Comparison of ENCODE assay signal across 8 cellular contexts in genomic region chr21:43645414-43645891, GRCh38. TPM values are rescaled to one million over a fixed set of nuclear protein-coding genes. Genes with fewer than 3 reads are reported as not detected.
DNase-seq lines count a peak whose midpoint lies in the region; ATAC-seq, FAIRE-seq and TF ChIP-seq lines count a peak whose summit lies in the region.

No MANE protein-coding gene starts in this region.

- DNase-seq in EL: peak; percentile 78
- peak; percentile 72 for DNase-seq in HTR-8/SVneo (ENCODE audit: insufficient read length, low spot score)
- DNase-seq in SHP77 treated with DMSO at 0.1 percent for 48 hours (lab: John Stamatoyannopoulos, UW): peak; percentile 33
- peak; percentile 77 for DNase-seq in endodermal cell
- DNase-seq in uterus: peak; percentile 42 to 57
- no peak for DNase-seq in NCI-H1105 treated with DMSO at 0.1 percent for 48 hours (lab: John Stamatoyannopoulos, UW)

- intact Hi-C loops in uterus (cut with DNase I; ENCODE audit: low total_unique reads): no loop called here

- H3K36me3 Mint-ChIP-seq in endodermal cell (ENCODE audit: low read depth): no peaks in the 10 kb centered on the region

- H3K36me3 ChIP-seq in endodermal cell (ENCODE audit: control insufficient read depth, insufficient read depth, low read length): no peaks in the 10 kb centered on the region
- H3K36me3 ChIP-seq in mesodermal cell (ENCODE audit: control insufficient read depth, insufficient read depth, low read length): no peaks in the 10 kb centered on the region
- no peaks in the 10 kb centered on the region for H3K36me3 ChIP-seq in uterus

- H3K9me3 ChIP-seq in endodermal cell (ENCODE audit: control insufficient read depth, low read length) (no peaks in the 10 kb centered on the region), mesodermal cell (ENCODE audit: control insufficient read depth, low read length) (no peaks in the 10 kb centered on the region), uterus (no peaks in the 10 kb centered on the region)

- no peaks in the 10 kb centered on the region for H3K27me3 Mint-ChIP-seq in endodermal cell (ENCODE audit: insufficient read depth)

- H3K4me1 ChIP-seq in endodermal cell (ENCODE audit: control insufficient read depth, insufficient read depth, low read length) (no peaks in the 10 kb centered on the region), mesodermal cell (ENCODE audit: control insufficient read depth, insufficient read depth, low read length, poor library complexity, severe bottlenecking) (peaks cover 18% of the 10 kb centered on the region), uterus (no peaks in the 10 kb centered on the region)

- no peak overlapping the region for H3K9ac ChIP-seq in endodermal cell (ENCODE audit: extremely low read depth, low read length, poor library complexity, severe bottlenecking)

- H3K27me3 ChIP-seq in endodermal cell (ENCODE audit: control insufficient read depth, insufficient read depth, low read length, poor library complexity, severe bottlenecking): no peaks in the 10 kb centered on the region
- H3K27me3 ChIP-seq in uterus: no peaks in the 10 kb centered on the region

- H3K27ac ChIP-seq in endodermal cell (ENCODE audit: low read depth, low read length): no peak overlapping the region
- peak overlapping the region; percentile 68 for H3K27ac ChIP-seq in mesodermal cell (ENCODE audit: low read depth, low read length, severe bottlenecking)
- peak overlapping the region; percentile 42 to 59 for H3K27ac ChIP-seq in uterus

- no peak for FAIRE-seq in HTR-8/SVneo (lab: Jason Lieb, UNC)

- no peaks in the 10 kb centered on the region for H3K9me3 Mint-ChIP-seq in endodermal cell

- peaks cover 9% of the 10 kb centered on the region for H3K4me1 Mint-ChIP-seq in endodermal cell

- ATAC-seq in GM18868 (IDR thresholded peaks at IDR 0.05; ENCODE audit: unreplicated experiment): no peak

- TF ChIP-seq POLR2A in uterus (IDR thresholded peaks at IDR 0.05): no peak

- no peak overlapping the region for H3K4me3 ChIP-seq in endodermal cell (ENCODE audit: low read length)
- no peak overlapping the region for H3K4me3 ChIP-seq in mesodermal cell (ENCODE audit: extremely low read depth, insufficient read depth, low read length, poor library complexity, severe bottlenecking)
- no peak overlapping the region for H3K4me3 ChIP-seq in uterus

- H3K4me3 Mint-ChIP-seq in endodermal cell: no peak overlapping the region

- TF ChIP-seq CTCF in endodermal cell (conservative IDR thresholded peaks at IDR 0.05) (peak; percentile 72), uterus (IDR thresholded peaks at IDR 0.05) (peak; percentile 54 to 73 (median 55))

- H3K27ac Mint-ChIP-seq in endodermal cell: no peak overlapping the region

- 41 to 60% methylated on average over 1 to 7 of the region's 7 CpGs for WGBS in endodermal cell (ENCODE audit: insufficient coverage in 1 of 2, insufficient read length in 1 of 2), 2 experiments
- WGBS in mesodermal cell (ENCODE audit: insufficient coverage in 2 of 2), 2 experiments: 20 to 42% methylated on average over 1 to 3 of the region's 7 CpGs

RNA-seq across cellular contexts. Expression of gene HSF2BP, which starts 13.8 kb away (rescaled TPM):
- 1 to 10 TPM; 1.7 to 1.9 TPM for total RNA-seq in endodermal cell
- polyA plus RNA-seq in endodermal cell (2013, experiment 1 of 2): 0.96 TPM
- polyA plus RNA-seq in endodermal cell (2013, experiment 2 of 2): 0.87 TPM
- 0.48 TPM for polyA plus RNA-seq in mesodermal cell (2013, experiment 1 of 2)
- polyA plus RNA-seq in mesodermal cell (2013, experiment 2 of 2): 0.35 TPM
- 1 to 10 TPM in 2 of 4 donors, under 1 TPM in 1, not detected in 1; 0.29 to 5.7 (median 1.2) TPM for total RNA-seq in uterus

RNA-seq across cellular contexts. Expression of gene RRP1B, which starts 13.9 kb away (rescaled TPM):
- total RNA-seq in endodermal cell (10 to 100 TPM; 44.1 to 46.0 TPM), uterus (10 to 100 TPM in 3 of 4 donors, 1 to 10 TPM in 1; 9.7 to 28.1 (median 19.3) TPM)
- polyA plus RNA-seq in endodermal cell (2013, experiment 1 of 2): 33.6 TPM
- 32.3 TPM for polyA plus RNA-seq in endodermal cell (2013, experiment 2 of 2)
- 27.5 TPM for polyA plus RNA-seq in mesodermal cell (2013, experiment 1 of 2)
- 24.2 TPM for polyA plus RNA-seq in mesodermal cell (2013, experiment 2 of 2)
